8 cellular contexts compared by ENCODE assay signal in genomic region chr2:186589733-186590537, GRCh38. TPM values are rescaled to one million over a fixed set of nuclear protein-coding genes. Genes with fewer than 3 reads are reported as not detected.
DNase-seq lines count a peak whose midpoint lies in the region; ATAC-seq and TF ChIP-seq lines count a peak whose summit lies in the region.

TSS of gene ITGAV (plus strand) at chr2:186590056. CDS start at chr2:186590339, 283 bp downstream.

- H3K27ac ChIP-seq in BLaER1 = peak within 1 kb of the TSS; percentile 91
- H3K27ac ChIP-seq in dorsolateral prefrontal cortex = peak within 1 kb of the TSS; percentile 49 to 96 (median 90)
- H3K27ac ChIP-seq in right lobe of liver = peak within 1 kb of the TSS; percentile 89 to 98 (median 89)

- H3K4me1 ChIP-seq in BLaER1 (peaks cover 19% of the 10 kb centered on the region), right lobe of liver (peaks cover 0 to 24% (median 5%) of the 10 kb centered on the region in 4 donors)

- peak within 1 kb of the TSS; percentile 88 for H3K4me3 ChIP-seq in BLaER1
- peak within 1 kb of the TSS; percentile 52 to 94 (median 84) for H3K4me3 ChIP-seq in dorsolateral prefrontal cortex
- H3K4me3 ChIP-seq in right lobe of liver = peak within 1 kb of the TSS; percentile 78 to 83 (median 81)

- peak within 1 kb of the TSS; percentile 83 for H3K4me2 ChIP-seq in BLaER1

- H3K9me3 ChIP-seq in BLaER1 = no peaks in the 10 kb centered on the region
- H3K9me3 ChIP-seq in right lobe of liver = no peaks in the 10 kb centered on the region

- DNase-seq in NCI-H524 treated with DMSO at 0.1 percent for 48 hours (lab: John Stamatoyannopoulos, UW) (peak; percentile 24), dorsolateral prefrontal cortex (peak; percentile 52 to 89 (median 76)), right lobe of liver (peak; percentile 94 to 96 (median 96))
- peak; percentile 89 to 91 for DNase-seq in activated CD4-positive, alpha-beta T cell treated with anti-CD3 and anti-CD28 coated beads, Interleukin-2, amount 50 U/mL, for 48 hours
- DNase-seq in stimulated activated CD4-positive, alpha-beta T cell treated with anti-CD3 and anti-CD28 coated beads, Interleukin-4, amount 100 ng/mL, for 24 hours = peak; percentile 86

- peak; percentile 94 for ATAC-seq in HG03378 (IDR thresholded peaks at IDR 0.05; ENCODE audit: unreplicated experiment)
- ATAC-seq in right lobe of liver = peak; percentile 95 to 99 (median 96)

- peak within 1 kb of the TSS; percentile 92 for H3K9ac ChIP-seq in BLaER1

- no peaks in the 10 kb centered on the region for H3K27me3 ChIP-seq in BLaER1
- no peaks in the 10 kb centered on the region for H3K27me3 ChIP-seq in dorsolateral prefrontal cortex
- no peaks in the 10 kb centered on the region for H3K27me3 ChIP-seq in right lobe of liver

- H4K20me1 ChIP-seq in BLaER1 = peaks cover 9% of the 10 kb centered on the region; the same call in 1 of the 2 replicates

- 0% methylated on average over 17 of the region's 86 CpGs for WGBS in right lobe of liver (ENCODE audit: insufficient coverage, low coverage, low lambda C conversion rate, missing lambda C conversion rate)

- TF ChIP-seq POLR2A in GM19099 (IDR thresholded peaks at IDR 0.05; ENCODE audit: extremely low read depth, insufficient read length, low read depth) (peak; percentile 92), right lobe of liver (IDR thresholded peaks at IDR 0.05) (peak; percentile 97)

- H3K36me3 ChIP-seq in BLaER1 (no peaks in the 10 kb centered on the region), right lobe of liver (no peaks in the 10 kb centered on the region)

- intact Hi-C loops in dorsolateral prefrontal cortex (cut with DNase I) (loop anchor here in 1 of 2 donors (5.0 kb wide), 2 partner anchors 52 to 103 kb away; partner anchors contain the start of gene ZC3H15), right lobe of liver (cut with DNase I) (no loop called here)

- peak in 7 of 56 donors; percentile 4 to 29 (median 19) for TF ChIP-seq CTCF in dorsolateral prefrontal cortex (IDR thresholded peaks at IDR 0.05 in 54 of 56, conservative IDR thresholded peaks at IDR 0.05 in 2 of 56; ENCODE audit: low read depth in 1 of 56, partially characterized antibody in 56 of 56)
- no peak for TF ChIP-seq CTCF in right lobe of liver (IDR thresholded peaks at IDR 0.05)

RNA-seq across cellular contexts. Expression of gene ITGAV, which starts in this region (rescaled TPM):
- total RNA-seq in dorsolateral prefrontal cortex (100 to 1,000 TPM in 30 of 120 experiments, 10 to 100 TPM in 90; 50.3 to 160 (median 86.2) TPM), right lobe of liver (10 to 100 TPM; 16.3 to 48.4 (median 26.4) TPM)

Comparison
In these comparisons a context has a peak if more than half of its experiments do, and no peak if none do; other contexts are left out.
1. Peak in every context shown above with its lines: DNase-seq, ATAC-seq, H3K4me3 ChIP-seq and H3K27ac ChIP-seq.
2. DNase-seq: peak in every context shown above with its lines; median percentile 96 in right lobe of liver; 90 in activated CD4-positive, alpha-beta T cell treated with anti-CD3 and anti-CD28 coated beads, Interleukin-2, amount 50 U/mL, for 48 hours; 86 in stimulated activated CD4-positive, alpha-beta T cell treated with anti-CD3 and anti-CD28 coated beads, Interleukin-4, amount 100 ng/mL, for 24 hours; 76 in dorsolateral prefrontal cortex; 24 in NCI-H524 treated with DMSO at 0.1 percent for 48 hours.